ENCODE assay signal across 8 cellular contexts in genomic region chr22:40107756-40108437, GRCh38.
DNase-seq lines count a peak whose midpoint lies in the region; ATAC-seq and TF ChIP-seq lines count a peak whose summit lies in the region.

No MANE protein-coding gene starts in this region.

- no peak for TF ChIP-seq POLR2A in spleen (IDR thresholded peaks at IDR 0.05)

- peak overlapping the region; percentile 92 for H3K27ac Mint-ChIP-seq in activated CD8-positive, alpha-beta memory T cell treated with anti-CD3 and anti-CD28 coated beads, Interleukin-2, amount 10 ng/mL, durations not matched to agents 7 days and 5 days

- H3K4me1 ChIP-seq in HEK293 (ENCODE audit: control insufficient read depth, insufficient read depth, low read length) (peaks cover 11% of the 10 kb centered on the region), spleen (peaks cover 18 to 91% (median 53%) of the 10 kb centered on the region in 6 donors)

- intact Hi-C loops in spleen (cut with DNase I; ENCODE audit: low total_unique reads), result no loop called here

- WGBS in spleen, 5 donors, result 34 to 44% (median 35%) methylated on average over 6 of the region's 6 CpGs

- CTCF ChIA-PET in HEK293 (lab: Yijun Ruan, JAX), result no interaction called here
- CTCF ChIA-PET in activated CD8-positive, alpha-beta memory T cell treated with anti-CD3 and anti-CD28 coated beads, Interleukin-2, amount 10 ng/mL, durations not matched to agents 7 days and 5 days (lab: Charles Lee), result interaction anchor here (0.6 to 1.9 kb wide), 5 partner anchors 14 to 83 kb away, joined by 3 to 5 read pairs (median 3); no protein-coding TSS in a partner anchor

- H3K27me3 Mint-ChIP-seq in activated CD8-positive, alpha-beta memory T cell treated with anti-CD3 and anti-CD28 coated beads, Interleukin-2, amount 10 ng/mL, durations not matched to agents 7 days and 5 days, result no peaks in the 10 kb centered on the region

- POLR2A ChIA-PET in HEK293 (lab: Yijun Ruan, JAX), result interaction anchor here (1.2 kb wide), 1 partner anchor 64 kb away, joined by 3 read pairs; no protein-coding TSS in a partner anchor

- peak overlapping the region; percentile 67 for H3K4me3 Mint-ChIP-seq in activated CD8-positive, alpha-beta memory T cell treated with anti-CD3 and anti-CD28 coated beads, Interleukin-2, amount 10 ng/mL, durations not matched to agents 7 days and 5 days

- no peak overlapping the region for H3K27ac ChIP-seq in HEK293 (ENCODE audit: extremely low read depth, low read depth, low read length)
- H3K27ac ChIP-seq in spleen, result peak overlapping the region in 7 of 8 donors; percentile 24 to 72 (median 51)

- H3K4me1 Mint-ChIP-seq in activated CD8-positive, alpha-beta memory T cell treated with anti-CD3 and anti-CD28 coated beads, Interleukin-2, amount 10 ng/mL, durations not matched to agents 7 days and 5 days, result peaks cover 50% of the 10 kb centered on the region

- H3K36me3 Mint-ChIP-seq in activated CD8-positive, alpha-beta memory T cell treated with anti-CD3 and anti-CD28 coated beads, Interleukin-2, amount 10 ng/mL, durations not matched to agents 7 days and 5 days, result peaks cover 15% of the 10 kb centered on the region

- H3K27me3 ChIP-seq in spleen (replicated peaks in 1 of 7), result no peaks in the 10 kb centered on the region

- ATAC-seq in activated CD8-positive, alpha-beta memory T cell treated with anti-CD3 and anti-CD28 coated beads, Interleukin-2, amount 10 ng/mL, durations not matched to agents 7 days and 5 days, result peak; percentile 97
- ATAC-seq in GM21737 (IDR thresholded peaks at IDR 0.05; ENCODE audit: unreplicated experiment) (no peak), GM18519 (IDR thresholded peaks at IDR 0.05; ENCODE audit: low FRiP score, unreplicated experiment) (no peak), HG02571 (IDR thresholded peaks at IDR 0.05; ENCODE audit: unreplicated experiment) (no peak)

- no peaks in the 10 kb centered on the region for H3K9me3 Mint-ChIP-seq in activated CD8-positive, alpha-beta memory T cell treated with anti-CD3 and anti-CD28 coated beads, Interleukin-2, amount 10 ng/mL, durations not matched to agents 7 days and 5 days (ENCODE audit: low read depth)

- H3K36me3 ChIP-seq in HEK293 (ENCODE audit: control insufficient read depth in 2 of 2, insufficient read depth in 1 of 2, low read length in 2 of 2) (no peaks in the 10 kb centered on the region), spleen (no peaks in the 10 kb centered on the region)

- H3K4me3 ChIP-seq in HEK293 (ENCODE audit: low read depth, low read length) (no peak overlapping the region), fibroblast of villous mesenchyme (ENCODE audit: low read depth, low read length) (peak overlapping the region; percentile 36), spleen (peak overlapping the region in 6 of 8 donors; percentile 0 to 47 (median 19))

- H3K9me3 ChIP-seq in HEK293 (ENCODE audit: control insufficient read depth, insufficient read depth, low read depth, low read length) (no peaks in the 10 kb centered on the region), spleen (no peaks in the 10 kb centered on the region)

- DNase-seq in activated CD8-positive, alpha-beta memory T cell treated with anti-CD3 and anti-CD28 coated beads, Interleukin-2, amount 10 ng/mL, durations not matched to agents 7 days and 5 days, result peak; percentile 69
- DNase-seq in fibroblast of villous mesenchyme (ENCODE audit: low read depth) (peak; percentile 58), spleen (no peak)
- no peak for DNase-seq in stimulated activated naive CD4-positive, alpha-beta T cell (lab: John Stamatoyannopoulos, UW)

- TF ChIP-seq CTCF in HEK293 (tag by site-specific recombination; IDR thresholded peaks at IDR 0.05), result no peak
- no peak for TF ChIP-seq CTCF in fibroblast of villous mesenchyme (IDR thresholded peaks at IDR 0.05; ENCODE audit: insufficient read depth, low read depth, low read length)
- no peak for TF ChIP-seq CTCF in spleen (IDR thresholded peaks at IDR 0.05 in 8 of 11, conservative IDR thresholded peaks at IDR 0.05 in 3 of 11)

TF ChIP-seq in HEK293, 187 proteins besides CTCF, POLR2A, EP300 and RAD21:
- TF ChIP-seq GLIS1 (tag by site-specific recombination; IDR thresholded peaks at IDR 0.05), result peak; percentile 19; the same call in 1 of the 2 replicates
- TF ChIP-seq ZNF558 (tag by site-specific recombination; IDR thresholded peaks at IDR 0.05), result no peak
- no peak for TF ChIP-seq PRDM4 (tag by site-specific recombination; IDR thresholded peaks at IDR 0.05)
- TF ChIP-seq ZNF366 (tag by site-specific recombination; conservative IDR thresholded peaks at IDR 0.05), result no peak
- TF ChIP-seq TRIM28 (IDR thresholded peaks at IDR 0.05; ENCODE audit: borderline replicate concordance, low read length), result no peak
- no peak for TF ChIP-seq ZNF514 (tag by site-specific recombination; IDR thresholded peaks at IDR 0.05)
- TF ChIP-seq, protein P1, sequence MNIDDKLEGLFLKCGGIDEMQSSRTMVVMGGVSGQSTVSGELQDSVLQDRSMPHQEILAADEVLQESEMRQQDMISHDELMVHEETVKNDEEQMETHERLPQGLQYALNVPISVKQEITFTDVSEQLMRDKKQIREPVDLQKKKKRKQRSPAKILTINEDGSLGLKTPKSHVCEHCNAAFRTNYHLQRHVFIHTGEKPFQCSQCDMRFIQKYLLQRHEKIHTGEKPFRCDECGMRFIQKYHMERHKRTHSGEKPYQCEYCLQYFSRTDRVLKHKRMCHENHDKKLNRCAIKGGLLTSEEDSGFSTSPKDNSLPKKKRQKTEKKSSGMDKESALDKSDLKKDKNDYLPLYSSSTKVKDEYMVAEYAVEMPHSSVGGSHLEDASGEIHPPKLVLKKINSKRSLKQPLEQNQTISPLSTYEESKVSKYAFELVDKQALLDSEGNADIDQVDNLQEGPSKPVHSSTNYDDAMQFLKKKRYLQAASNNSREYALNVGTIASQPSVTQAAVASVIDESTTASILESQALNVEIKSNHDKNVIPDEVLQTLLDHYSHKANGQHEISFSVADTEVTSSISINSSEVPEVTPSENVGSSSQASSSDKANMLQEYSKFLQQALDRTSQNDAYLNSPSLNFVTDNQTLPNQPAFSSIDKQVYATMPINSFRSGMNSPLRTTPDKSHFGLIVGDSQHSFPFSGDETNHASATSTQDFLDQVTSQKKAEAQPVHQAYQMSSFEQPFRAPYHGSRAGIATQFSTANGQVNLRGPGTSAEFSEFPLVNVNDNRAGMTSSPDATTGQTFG (tag by site-specific recombination; IDR thresholded peaks at IDR 0.05; ENCODE audit: borderline replicate concordance), result no peak
- no peak for TF ChIP-seq ZNF571 (tag by site-specific recombination; IDR thresholded peaks at IDR 0.05)

Comparison
In these comparisons a context has a peak if more than half of its experiments do, and no peak if none do; other contexts are left out.
1. DNase-seq: peak in activated CD8-positive, alpha-beta memory T cell treated with anti-CD3 and anti-CD28 coated beads, Interleukin-2, amount 10 ng/mL, durations not matched to agents 7 days and 5 days (single experiment) and fibroblast of villous mesenchyme (single experiment); none in spleen (single experiment) and stimulated activated naive CD4-positive, alpha-beta T cell (0 of 6).